6 cellular contexts compared by ENCODE assay signal in the genomic region with DNA sequence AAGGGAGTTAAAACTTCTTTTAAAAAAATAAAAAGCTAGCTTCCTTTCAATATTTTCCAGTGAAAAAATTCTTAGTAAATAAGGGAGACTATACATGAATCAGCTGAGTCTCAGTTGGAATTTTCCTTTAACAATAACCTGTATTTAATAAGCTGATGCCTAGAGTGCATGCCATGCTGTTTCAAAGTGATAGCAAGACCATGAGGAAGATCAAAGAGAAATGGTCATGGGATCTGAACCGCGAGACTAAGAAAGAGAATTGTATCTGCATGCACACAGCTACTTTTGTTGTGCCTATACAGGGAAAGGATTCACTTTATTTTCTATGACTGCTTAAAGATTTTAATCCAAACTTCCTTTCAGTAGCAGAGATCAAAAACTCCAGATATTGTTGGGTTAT.
"Had no signal": no experiment of that assay in that cellular context is flagged by ENCODE, and none has a peak within 500 bp of the region (broad histone marks: within the 10 kb centered on the region; RNA-seq: fewer than 3 reads in every experiment).

No MANE protein-coding gene starts in this region.

- DNase-seq: GM23248, GOT3, H7, IMR-90 had no signal

- H3K4me3 ChIP-seq: GM23248, HAP-1, K562 had no signal

- H3K27ac ChIP-seq: GM23248 had no signal

- H3K9ac ChIP-seq: GM23248 had no signal

- H3K4me1 ChIP-seq: HAP-1 had no signal

- H3K9me3 ChIP-seq: HAP-1 had no signal

- H2AFZ ChIP-seq: GM23248 had no signal

- H3K36me3 ChIP-seq: HAP-1 had no signal
